ENCODE assay signal across 2 cellular contexts in the genomic region with DNA sequence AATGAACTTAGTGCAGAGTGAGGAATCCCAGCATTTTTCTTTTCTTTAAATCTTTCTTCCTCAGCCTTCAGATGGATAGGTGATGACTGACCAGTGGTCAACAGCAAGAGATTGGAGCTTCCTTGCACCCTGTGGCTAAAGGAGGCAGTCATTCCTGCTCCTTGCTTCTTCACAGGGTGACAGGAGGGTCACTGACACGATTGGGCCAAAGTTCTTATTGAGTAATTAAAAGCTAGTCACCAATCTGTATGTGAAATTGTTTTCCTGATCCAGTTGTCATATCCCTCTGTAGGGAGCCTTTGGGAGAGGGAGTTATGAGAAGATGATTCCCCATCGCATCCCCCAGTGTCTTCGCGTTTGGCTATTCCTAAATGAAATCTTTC.
TF ChIP-seq lines count a peak whose summit lies in the region.

No MANE protein-coding gene starts in this region.

TF ChIP-seq in HCT116, 20 proteins besides CTCF, POLR2A, EP300 and RAD21 (continued from another document):
- no peak for TF ChIP-seq REST (IDR thresholded peaks at IDR 0.05; ENCODE audit: low read depth)
- no peak for TF ChIP-seq JUND (IDR thresholded peaks at IDR 0.05)
- TF ChIP-seq, protein P1, sequence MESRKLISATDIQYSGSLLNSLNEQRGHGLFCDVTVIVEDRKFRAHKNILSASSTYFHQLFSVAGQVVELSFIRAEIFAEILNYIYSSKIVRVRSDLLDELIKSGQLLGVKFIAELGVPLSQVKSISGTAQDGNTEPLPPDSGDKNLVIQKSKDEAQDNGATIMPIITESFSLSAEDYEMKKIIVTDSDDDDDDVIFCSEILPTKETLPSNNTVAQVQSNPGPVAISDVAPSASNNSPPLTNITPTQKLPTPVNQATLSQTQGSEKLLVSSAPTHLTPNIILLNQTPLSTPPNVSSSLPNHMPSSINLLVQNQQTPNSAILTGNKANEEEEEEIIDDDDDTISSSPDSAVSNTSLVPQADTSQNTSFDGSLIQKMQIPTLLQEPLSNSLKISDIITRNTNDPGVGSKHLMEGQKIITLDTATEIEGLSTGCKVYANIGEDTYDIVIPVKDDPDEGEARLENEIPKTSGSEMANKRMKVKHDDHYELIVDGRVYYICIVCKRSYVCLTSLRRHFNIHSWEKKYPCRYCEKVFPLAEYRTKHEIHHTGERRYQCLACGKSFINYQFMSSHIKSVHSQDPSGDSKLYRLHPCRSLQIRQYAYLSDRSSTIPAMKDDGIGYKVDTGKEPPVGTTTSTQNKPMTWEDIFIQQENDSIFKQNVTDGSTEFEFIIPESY (IDR thresholded peaks at IDR 0.05; ENCODE audit: extremely low read depth, insufficient replicate concordance, low read length): no peak
- TF ChIP-seq EZH2 (IDR thresholded peaks at IDR 0.05): no peak
- TF ChIP-seq SIN3A (IDR thresholded peaks at IDR 0.05; ENCODE audit: low read depth): no peak
- TF ChIP-seq ATF3 (IDR thresholded peaks at IDR 0.05): no peak
- TF ChIP-seq EZH2phosphoT487 (IDR thresholded peaks at IDR 0.05; ENCODE audit: borderline replicate concordance): no peak
- no peak for TF ChIP-seq EGR1 (IDR thresholded peaks at IDR 0.05; ENCODE audit: low read depth)
- no peak for TF ChIP-seq FOSL1 (IDR thresholded peaks at IDR 0.05; ENCODE audit: low read depth)
- no peak for TF ChIP-seq ZFX (IDR thresholded peaks at IDR 0.05)
- no peak for TF ChIP-seq CBX3 (IDR thresholded peaks at IDR 0.05; ENCODE audit: low read depth)
- TF ChIP-seq SRF (IDR thresholded peaks at IDR 0.05; ENCODE audit: low read depth): no peak
- no peak for TF ChIP-seq MAX (IDR thresholded peaks at IDR 0.05)
- no peak for TF ChIP-seq SP1 (IDR thresholded peaks at IDR 0.05; ENCODE audit: low read depth)
- TF ChIP-seq TCF7L2 (IDR thresholded peaks at IDR 0.05; ENCODE audit: borderline replicate concordance, extremely low read depth, insufficient read depth, insufficient read length): no peak
- TF ChIP-seq POLR2AphosphoS5 (IDR thresholded peaks at IDR 0.05; ENCODE audit: low read depth, low read length): no peak
- TF ChIP-seq YY1 (IDR thresholded peaks at IDR 0.05; ENCODE audit: extremely low read depth, insufficient replicate concordance, low read depth, low read length): no peak

TF ChIP-seq in HepG2, 621 proteins besides CTCF, POLR2A, EP300 and RAD21 (continued from another document):
- TF ChIP-seq CHCHD3 (CRISPR knock-in tag; IDR thresholded peaks at IDR 0.05) (no peak), FOXK2 (IDR thresholded peaks at IDR 0.05) (no peak), NCOA1 (CRISPR knock-in tag; IDR thresholded peaks at IDR 0.05) (no peak), ZNF18 (CRISPR knock-in tag; IDR thresholded peaks at IDR 0.05; ENCODE audit: insufficient replicate concordance) (no peak), ZNF235 (CRISPR knock-in tag; IDR thresholded peaks at IDR 0.05; ENCODE audit: borderline replicate concordance) (no peak), ZNF142 (CRISPR knock-in tag; IDR thresholded peaks at IDR 0.05) (no peak), BCL3 (CRISPR knock-in tag; IDR thresholded peaks at IDR 0.05) (no peak), ZNF367 (CRISPR knock-in tag; IDR thresholded peaks at IDR 0.05; ENCODE audit: borderline replicate concordance) (no peak), RBM39 (IDR thresholded peaks at IDR 0.05; ENCODE audit: low read depth, low read length, poor library complexity, severe bottlenecking) (no peak), ZNF484 (CRISPR knock-in tag; IDR thresholded peaks at IDR 0.05; ENCODE audit: borderline replicate concordance, low read depth) (no peak), MTERF4 (CRISPR knock-in tag; IDR thresholded peaks at IDR 0.05) (no peak), ZNF274 (CRISPR knock-in tag; IDR thresholded peaks at IDR 0.05) (no peak), ZBTB7B (CRISPR knock-in tag; IDR thresholded peaks at IDR 0.05) (no peak), POLR2AphosphoS5 (IDR thresholded peaks at IDR 0.05; ENCODE audit: low read depth, low read length) (no peak), ZNF724P (CRISPR knock-in tag; IDR thresholded peaks at IDR 0.05; ENCODE audit: borderline replicate concordance) (no peak)
- TF ChIP-seq, protein P2, sequence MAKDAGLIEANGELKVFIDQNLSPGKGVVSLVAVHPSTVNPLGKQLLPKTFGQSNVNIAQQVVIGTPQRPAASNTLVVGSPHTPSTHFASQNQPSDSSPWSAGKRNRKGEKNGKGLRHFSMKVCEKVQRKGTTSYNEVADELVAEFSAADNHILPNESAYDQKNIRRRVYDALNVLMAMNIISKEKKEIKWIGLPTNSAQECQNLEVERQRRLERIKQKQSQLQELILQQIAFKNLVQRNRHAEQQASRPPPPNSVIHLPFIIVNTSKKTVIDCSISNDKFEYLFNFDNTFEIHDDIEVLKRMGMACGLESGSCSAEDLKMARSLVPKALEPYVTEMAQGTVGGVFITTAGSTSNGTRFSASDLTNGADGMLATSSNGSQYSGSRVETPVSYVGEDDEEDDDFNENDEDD (CRISPR knock-in tag; IDR thresholded peaks at IDR 0.05; ENCODE audit: borderline replicate concordance): no peak
TF ChIP-seq in HepG2: peak in this region for 0.
